ENCODE assay signal across 25 cellular contexts in the genomic region with DNA sequence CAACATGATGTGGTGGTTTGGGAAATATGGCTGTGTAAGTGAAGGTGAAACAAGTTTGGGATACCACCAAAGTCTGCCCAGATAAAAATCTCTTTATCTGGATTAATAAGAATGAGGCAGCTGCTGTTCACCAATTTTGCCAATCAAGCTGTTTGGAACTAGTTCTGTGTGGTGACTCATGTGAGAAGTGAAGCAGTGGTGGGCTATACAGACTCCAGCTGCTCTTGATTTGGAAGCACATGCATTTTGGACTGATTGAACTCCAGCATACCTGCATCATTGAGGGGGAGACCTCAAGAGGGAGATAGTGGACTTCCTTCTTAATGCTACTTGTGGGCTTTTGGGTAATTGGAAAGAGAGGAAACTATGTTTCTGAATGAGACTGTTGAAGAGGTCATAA.
"Had no signal": no experiment of that assay in that cellular context is flagged by ENCODE, and none has a peak within 500 bp of the region (broad histone marks: within the 10 kb centered on the region; RNA-seq: fewer than 3 reads in every experiment).

No MANE protein-coding gene starts in this region.

- H3K4me3 ChIP-seq: body of pancreas, colonic mucosa, esophagus squamous epithelium, left ventricle myocardium inferior, lung, suprapubic skin, tibial artery, upper lobe of right lung had no signal

- ATAC-seq: activated T-cell treated with anti-CD3 and anti-CD28 coated beads, Interleukin-2, amount 50 U/mL, for 72 hours; body of pancreas; foreskin keratinocyte; sciatic nerve; stimulated activated naive B cell treated with anti-CD40 and anti-IgM and Interleukin-4, amounts not matched to agents 10 μg/mL and 1 μg/mL and 100 μg/mL, for 72 hours; upper lobe of right lung had no signal

- H3K27me3 ChIP-seq: body of pancreas, colonic mucosa, esophagus squamous epithelium, foreskin keratinocyte, suprapubic skin, tibial artery, upper lobe of right lung had no signal

- DNase-seq: activated CD4-positive, alpha-beta T cell treated with anti-CD3 and anti-CD28 coated beads for 4 hours; activated CD4-positive, alpha-beta T cell treated with anti-CD3 and anti-CD28 coated beads, Interleukin-2, amount 50 U/mL, for 4 hours; activated effector memory CD4-positive, alpha-beta T cell treated with Interleukin-2 at 50 U/mL for 16 hours; activated naive CD4-positive, alpha-beta T cell treated with Interleukin-2 at 50 U/mL for 16 hours; activated T-cell treated with anti-CD3 and anti-CD28 coated beads for 4 hours; activated T-cell treated with anti-CD3 and anti-CD28 coated beads, Interleukin-2, amount 50 U/mL, for 72 hours; anterior cingulate cortex; body of pancreas; colonic mucosa; effector CD8-positive, alpha-beta T cell; esophagus squamous epithelium; foreskin keratinocyte; islet precursor cell; left ventricle myocardium inferior; mesendoderm; posterior cingulate gyrus; small intestine; stimulated activated naive B cell treated with anti-CD40 and anti-IgM and Interleukin-4, amounts not matched to agents 10 μg/mL and 1 μg/mL and 100 μg/mL, for 72 hours; tibial artery; upper lobe of right lung had no signal

- H3K4me1 ChIP-seq: body of pancreas, colonic mucosa, esophagus squamous epithelium, foreskin keratinocyte, left ventricle myocardium inferior, suprapubic skin, tibial artery, upper lobe of right lung had no signal

- H3K9me3 ChIP-seq: body of pancreas, colonic mucosa, esophagus squamous epithelium, left ventricle myocardium inferior, suprapubic skin, tibial artery, upper lobe of right lung had no signal

- H3K27ac ChIP-seq: body of pancreas, colonic mucosa, epithelial cell of prostate, esophagus squamous epithelium, foreskin keratinocyte, left ventricle myocardium inferior, suprapubic skin, tibial artery, upper lobe of right lung, VCaP had no signal

- H3K36me3 ChIP-seq: colonic mucosa, esophagus squamous epithelium, left ventricle myocardium inferior, suprapubic skin, tibial artery, upper lobe of right lung had no signal
